ENCODE assay signal across 25 cellular contexts in genomic region chr2:234991290-234991689, GRCh38. TPM values are rescaled to one million over a fixed set of nuclear protein-coding genes. Genes with fewer than 3 reads are reported as not detected.
DNase-seq lines count a peak whose midpoint lies in the region; ATAC-seq, FAIRE-seq and TF ChIP-seq lines count a peak whose summit lies in the region.
"Had no signal": no experiment of that assay in that cellular context is flagged by ENCODE, and none has a peak within 500 bp of the region (broad histone marks: within the 10 kb centered on the region; RNA-seq: fewer than 3 reads in every experiment).

No MANE protein-coding gene starts in this region.

- no peak for TF ChIP-seq CTCF in neural progenitor cell (IDR thresholded peaks at IDR 0.05)
- TF ChIP-seq CTCF in colonic mucosa (IDR thresholded peaks at IDR 0.05): no peak

- H3K27me3 ChIP-seq in neural progenitor cell: no peaks in the 10 kb centered on the region
- H3K27me3 ChIP-seq in colonic mucosa: no peaks in the 10 kb centered on the region
- H3K27me3 ChIP-seq: SJSA1 had no signal

- peaks cover 52% of the 10 kb centered on the region for H3K9me3 Mint-ChIP-seq in neural progenitor cell
- peaks cover 0 to 11% of the 10 kb centered on the region in 2 donors for H3K9me3 Mint-ChIP-seq in stimulated activated naive CD8-positive, alpha-beta T cell treated with anti-CD3 and anti-CD28 coated beads, Interleukin-15, amount 100 ng/mL, for 72 hours
- H3K9me3 Mint-ChIP-seq: GM23338, H9 had no signal

- H3K9me3 ChIP-seq in neural progenitor cell (ENCODE audit: low read depth) (no peaks in the 10 kb centered on the region), colonic mucosa (no peaks in the 10 kb centered on the region)
- H3K9me3 ChIP-seq: SJSA1 had no signal

- H3K4me2 ChIP-seq in neural progenitor cell: no peak overlapping the region
- H3K4me2 ChIP-seq: GM23338 had no signal

- H3K27ac Mint-ChIP-seq in neural progenitor cell: peak overlapping the region; percentile 37
- H3K27ac Mint-ChIP-seq in stimulated activated naive CD8-positive, alpha-beta T cell treated with anti-CD3 and anti-CD28 coated beads, Interleukin-15, amount 100 ng/mL, for 72 hours: no peak overlapping the region
- H3K27ac Mint-ChIP-seq: B cell; CD8-positive, alpha-beta memory T cell; GM23338 had no signal

- no peak overlapping the region for H3K4me3 Mint-ChIP-seq in neural progenitor cell
- H3K4me3 Mint-ChIP-seq in stimulated activated naive CD8-positive, alpha-beta T cell treated with anti-CD3 and anti-CD28 coated beads, Interleukin-15, amount 100 ng/mL, for 72 hours: no peak overlapping the region
- H3K4me3 Mint-ChIP-seq: B cell; CD14-positive monocyte; CD8-positive, alpha-beta memory T cell; GM23338; H9 had no signal

- H3K27ac ChIP-seq in neural progenitor cell: no peak overlapping the region
- no peak overlapping the region for H3K27ac ChIP-seq in colonic mucosa
- H3K27ac ChIP-seq: HL-60, SJSA1 had no signal

- peaks cover 5% of the 10 kb centered on the region for H3K27me3 Mint-ChIP-seq in neural progenitor cell (ENCODE audit: insufficient read depth, low read depth)
- H3K27me3 Mint-ChIP-seq in stimulated activated naive CD8-positive, alpha-beta T cell treated with anti-CD3 and anti-CD28 coated beads, Interleukin-15, amount 100 ng/mL, for 72 hours: peaks cover 25% of the 10 kb centered on the region

- H3F3A ChIP-seq in neural progenitor cell (ENCODE audit: low read depth): peaks cover 26% of the 10 kb centered on the region

- H3K79me2 ChIP-seq in neural progenitor cell (ENCODE audit: low read depth): peaks cover 100% of the 10 kb centered on the region

- H3K9ac ChIP-seq in neural progenitor cell (no peak overlapping the region), colonic mucosa (ENCODE audit: low read depth in 2 of 2, low read length in 2 of 2) (no peak overlapping the region)

- intact Hi-C loops in colonic mucosa (cut with DNase I): no loop called here

- FAIRE-seq in urothelium cell line (lab: Jason Lieb, UNC): peak; percentile 23

- no peak overlapping the region for H3K4me3 ChIP-seq in neural progenitor cell
- H3K4me3 ChIP-seq in colonic mucosa: no peak overlapping the region
- H3K4me3 ChIP-seq: GM23338, SJSA1 had no signal

- ATAC-seq in HG02840 (IDR thresholded peaks at IDR 0.05; ENCODE audit: low FRiP score, unreplicated experiment): no peak
- no peak for ATAC-seq in stimulated activated naive CD8-positive, alpha-beta T cell treated with anti-CD3 and anti-CD28 coated beads, Interleukin-15, amount 100 ng/mL, for 72 hours
- ATAC-seq: GM23338, Right ventricle myocardium inferior had no signal

- peaks cover 66% of the 10 kb centered on the region for H3K36me3 Mint-ChIP-seq in neural progenitor cell
- H3K36me3 Mint-ChIP-seq: CD8-positive, alpha-beta memory T cell had no signal

- H3K36me3 ChIP-seq in neural progenitor cell (no peaks in the 10 kb centered on the region), colonic mucosa (no peaks in the 10 kb centered on the region)

- peaks cover 30% of the 10 kb centered on the region for H3K4me1 Mint-ChIP-seq in neural progenitor cell
- no peaks in the 10 kb centered on the region for H3K4me1 Mint-ChIP-seq in stimulated activated naive CD8-positive, alpha-beta T cell treated with anti-CD3 and anti-CD28 coated beads, Interleukin-15, amount 100 ng/mL, for 72 hours
- H3K4me1 Mint-ChIP-seq: CD8-positive, alpha-beta memory T cell had no signal

- H3K4me1 ChIP-seq in neural progenitor cell: peaks cover 33% of the 10 kb centered on the region
- no peaks in the 10 kb centered on the region for H3K4me1 ChIP-seq in colonic mucosa

- H2AFZ ChIP-seq in neural progenitor cell (replicated peaks): no peak overlapping the region
- H2AFZ ChIP-seq: GM23338 had no signal

- DNase-seq in EH (ENCODE audit: low read depth) (peak; percentile 34), MV-4-11 (lab: John Stamatoyannopoulos, UW) (peak; percentile 25), neural progenitor cell (ENCODE audit: low spot score) (no peak), urothelium cell line (ENCODE audit: low spot score) (no peak), colonic mucosa (no peak)
- DNase-seq in stimulated activated naive CD8-positive, alpha-beta T cell treated with anti-CD3 and anti-CD28 coated beads, Interleukin-15, amount 100 ng/mL, for 72 hours: no peak
- DNase-seq: Calu3; CD8-positive, alpha-beta memory T cell; DMS79 treated with DMSO at 0.1 percent for 48 hours; H9; Karpas-422; NCI-H1092 treated with DMSO at 0.1 percent for 48 hours; NCI-H1436; NCI-H187 treated with DMSO at 0.1 percent for 48 hours; NCI-H2171 treated with DMSO at 0.1 percent for 48 hours; NCI-H345; NCI-H510A treated with DMSO at 0.1 percent for 48 hours; NCI-H748 treated with DMSO at 0.1 percent for 48 hours had no signal

- H4K20me1 ChIP-seq in neural progenitor cell (ENCODE audit: low read depth): peaks cover 52% of the 10 kb centered on the region

RNA-seq across cellular contexts. Expression of gene SH3BP4, which starts 39.5 kb away (rescaled TPM):
- 50.4 and 53.4 TPM in 2 replicates for total RNA-seq in neural progenitor cell (ENCODE audit: low replicate concordance)
- total RNA-seq in colonic mucosa: 10 to 100 TPM; 29.1 to 44.4 TPM

Comparison
In these comparisons a context has a peak if more than half of its experiments do, and no peak if none do; other contexts are left out.
1. DNase-seq: peak in EH (single experiment) and MV-4-11 (single experiment); none in neural progenitor cell (single experiment), urothelium cell line (single experiment), stimulated activated naive CD8-positive, alpha-beta T cell treated with anti-CD3 and anti-CD28 coated beads, Interleukin-15, amount 100 ng/mL, for 72 hours (0 of 2) and colonic mucosa (single experiment).